In the genomic region with DNA sequence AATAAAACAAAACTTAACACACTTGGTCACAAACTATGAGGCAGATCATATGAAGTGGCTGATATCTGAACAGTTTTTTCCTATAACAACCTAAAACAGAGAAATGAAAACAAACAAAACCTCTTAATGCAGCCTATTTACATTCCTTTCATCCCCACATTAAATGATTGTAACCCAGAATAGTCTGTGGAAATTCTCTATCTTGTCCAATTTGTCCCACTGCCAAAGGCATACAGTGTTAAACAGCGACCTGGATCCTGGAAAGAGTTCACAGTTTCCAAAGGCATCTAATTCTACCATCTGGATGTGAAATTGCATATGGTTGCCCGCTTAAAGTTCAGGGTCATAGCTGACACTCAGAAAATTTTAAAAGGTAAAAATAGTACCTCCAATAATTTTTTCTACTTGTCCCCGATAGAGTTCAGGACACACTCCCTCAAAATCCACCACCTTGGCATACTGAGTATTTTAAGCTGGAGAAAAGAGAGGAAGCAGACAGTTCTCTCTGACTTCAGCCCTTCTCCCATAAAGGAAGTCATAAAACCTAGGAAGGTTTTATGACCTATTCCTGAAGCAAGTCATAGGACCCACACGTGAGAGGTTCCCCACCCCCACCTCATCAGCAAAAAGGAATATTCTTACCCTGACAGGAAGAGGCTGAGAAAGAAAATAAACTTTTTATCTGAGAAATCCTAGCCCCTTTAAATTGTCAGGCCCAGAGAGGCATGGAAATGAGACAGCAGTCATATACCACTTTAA, we compare ENCODE assay signal across 13 cellular contexts.
"Had no signal": no experiment of that assay in that cellular context is flagged by ENCODE, and none has a peak within 500 bp of the region (broad histone marks: within the 10 kb centered on the region; RNA-seq: fewer than 3 reads in every experiment).

No MANE protein-coding gene starts in this region.

- H3K9me3 ChIP-seq: ascending aorta, upper lobe of left lung had no signal

- H3K36me3 Mint-ChIP-seq: activated CD4-positive, alpha-beta memory T cell treated with anti-CD3 and anti-CD28 coated beads for 36 hours had no signal

- H3K27ac ChIP-seq: ascending aorta, cardiac muscle cell, upper lobe of left lung had no signal

- H3K4me3 ChIP-seq: ascending aorta, cardiac muscle cell, upper lobe of left lung had no signal

- H3K9me3 Mint-ChIP-seq: activated CD4-positive, alpha-beta memory T cell treated with anti-CD3 and anti-CD28 coated beads for 36 hours had no signal

- H3K4me3 Mint-ChIP-seq: activated CD4-positive, alpha-beta memory T cell treated with anti-CD3 and anti-CD28 coated beads for 36 hours; nephron; stimulated activated naive CD8-positive, alpha-beta T cell treated with anti-CD3 and anti-CD28 coated beads, Interleukin-15, Interleukin-2, amounts not matched to agents 100 ng/mL and 50 ng/mL, for 24 hours had no signal

- H3K27ac Mint-ChIP-seq: activated CD4-positive, alpha-beta memory T cell treated with anti-CD3 and anti-CD28 coated beads for 36 hours; stimulated activated naive CD8-positive, alpha-beta T cell treated with anti-CD3 and anti-CD28 coated beads, Interleukin-15, Interleukin-2, amounts not matched to agents 100 ng/mL and 50 ng/mL, for 24 hours had no signal

- DNase-seq: activated CD4-positive, alpha-beta memory T cell treated with anti-CD3 and anti-CD28 coated beads for 36 hours; activated gamma-delta T cell treated with Interleukin-2 at 50 U/mL for 16 hours; activated T-cell treated with anti-CD3 and anti-CD28 coated beads, Interleukin-2, amount 50 U/mL, for 48 hours; hypothalamus; mammary epithelial cell; stimulated activated CD4-positive, alpha-beta T cell treated with anti-CD3 and anti-CD28 coated beads, Interleukin-4, amount 100 ng/mL, for 24 hours; upper lobe of left lung had no signal

- ATAC-seq: left lobe of liver, sciatic nerve had no signal

- H3K36me3 ChIP-seq: ascending aorta, cardiac muscle cell, upper lobe of left lung had no signal

- H3K4me1 ChIP-seq: upper lobe of left lung had no signal
